8 cellular contexts compared by ENCODE assay signal in the genomic region with DNA sequence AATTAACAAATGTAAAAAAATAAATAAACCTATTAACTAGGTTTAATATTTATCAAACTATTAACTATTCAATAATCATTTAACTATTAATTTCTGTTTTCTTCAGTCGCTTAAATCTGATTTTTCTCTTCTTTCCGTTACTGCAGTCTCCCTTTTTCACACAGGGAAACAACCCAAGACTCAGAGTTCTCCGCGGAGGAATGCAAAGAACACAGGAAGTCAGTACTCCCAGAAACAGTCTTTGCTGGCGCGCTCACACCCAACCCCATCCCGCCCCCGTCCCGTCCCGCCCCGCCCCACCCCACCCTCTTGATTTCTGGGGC. TPM values are rescaled to one million over a fixed set of nuclear protein-coding genes. Genes with fewer than 3 reads are reported as not detected.
DNase-seq lines count a peak whose midpoint lies in the region; ATAC-seq and TF ChIP-seq lines count a peak whose summit lies in the region.

No MANE protein-coding gene starts in this region.

- peak overlapping the region; percentile 89 for H3K27ac Mint-ChIP-seq in activated CD4-positive, alpha-beta T cell treated with anti-CD3 and anti-CD28 coated beads for 36 hours
- H3K27ac Mint-ChIP-seq in activated naive CD8-positive, alpha-beta T cell treated with anti-CD3 and anti-CD28 coated beads, Interleukin-2, amount 50 U/mL, for 24 hours: peak overlapping the region; percentile 92

- peak overlapping the region; percentile 72 to 97 for H3K4me3 ChIP-seq in testis

- TF ChIP-seq CTCF in testis (IDR thresholded peaks at IDR 0.05): no peak

- no peaks in the 10 kb centered on the region for H3K9me3 ChIP-seq in testis

- DNase-seq in activated CD4-positive, alpha-beta T cell treated with anti-CD3 and anti-CD28 coated beads for 36 hours: no peak
- no peak for DNase-seq in activated CD4-positive, alpha-beta T cell treated with anti-CD3 and anti-CD28 coated beads for 1 hour
- no peak for DNase-seq in activated naive CD8-positive, alpha-beta T cell treated with anti-CD3 and anti-CD28 coated beads, Interleukin-2, amount 50 U/mL, for 24 hours
- DNase-seq in testis (no peak), HCEC 1CT (no peak)

- peaks cover 35% of the 10 kb centered on the region for H3K36me3 Mint-ChIP-seq in activated CD4-positive, alpha-beta T cell treated with anti-CD3 and anti-CD28 coated beads for 36 hours (ENCODE audit: low read depth)
- H3K36me3 Mint-ChIP-seq in activated naive CD8-positive, alpha-beta T cell treated with anti-CD3 and anti-CD28 coated beads, Interleukin-2, amount 50 U/mL, for 24 hours (ENCODE audit: low read depth): peaks cover 28% of the 10 kb centered on the region

- no peaks in the 10 kb centered on the region for H3K27me3 Mint-ChIP-seq in activated CD4-positive, alpha-beta T cell treated with anti-CD3 and anti-CD28 coated beads for 36 hours
- H3K27me3 Mint-ChIP-seq in activated naive CD8-positive, alpha-beta T cell treated with anti-CD3 and anti-CD28 coated beads, Interleukin-2, amount 50 U/mL, for 24 hours: no peaks in the 10 kb centered on the region

- intact Hi-C loops in activated CD4-positive, alpha-beta T cell treated with anti-CD3 and anti-CD28 coated beads for 36 hours (cut with DNase I, micrococcal nuclease): loop anchor here in 1 of 2 experiments (1.0 to 2.0 kb wide), 8 partner anchors 18 to 646 kb away; a partner anchor contains a TSS
- intact Hi-C loops in testis (cut with DNase I; ENCODE audit: low total_unique reads): no loop called here

- H3K27me3 ChIP-seq in layer of hippocampus (ENCODE audit: control insufficient read depth, insufficient read depth, low read length) (no peaks in the 10 kb centered on the region), testis (no peaks in the 10 kb centered on the region)

- H3K27ac ChIP-seq in layer of hippocampus (ENCODE audit: low read depth, low read length) (peak overlapping the region; percentile 73), testis (peak overlapping the region; percentile 65 to 84)

- H3K4me1 ChIP-seq in testis: peaks cover 13% of the 10 kb centered on the region

- ATAC-seq in activated CD4-positive, alpha-beta T cell treated with anti-CD3 and anti-CD28 coated beads for 36 hours: no peak
- no peak for ATAC-seq in activated naive CD8-positive, alpha-beta T cell treated with anti-CD3 and anti-CD28 coated beads, Interleukin-2, amount 50 U/mL, for 24 hours
- ATAC-seq in GM21390 (IDR thresholded peaks at IDR 0.05; ENCODE audit: unreplicated experiment): no peak
- no peak for ATAC-seq in GM19467 (IDR thresholded peaks at IDR 0.05; ENCODE audit: unreplicated experiment)

- H3K4me3 Mint-ChIP-seq in activated CD4-positive, alpha-beta T cell treated with anti-CD3 and anti-CD28 coated beads for 36 hours: peak overlapping the region; percentile 92
- H3K4me3 Mint-ChIP-seq in activated naive CD8-positive, alpha-beta T cell treated with anti-CD3 and anti-CD28 coated beads, Interleukin-2, amount 50 U/mL, for 24 hours: peak overlapping the region; percentile 93

- H3K36me3 ChIP-seq in testis (ENCODE audit: low read depth, missing control alignments): no peaks in the 10 kb centered on the region

- CTCF ChIA-PET in activated CD4-positive, alpha-beta T cell treated with anti-CD3 and anti-CD28 coated beads for 36 hours (lab: Charles Lee): interaction anchor here (0.6 to 1.9 kb wide), 3 partner anchors 18 to 380 kb away, joined by 3 to 11 read pairs (median 3); no protein-coding TSS in a partner anchor

- no peak for TF ChIP-seq POLR2A in testis (IDR thresholded peaks at IDR 0.05)

- no peaks in the 10 kb centered on the region for H3K9me3 Mint-ChIP-seq in activated CD4-positive, alpha-beta T cell treated with anti-CD3 and anti-CD28 coated beads for 36 hours (ENCODE audit: low read depth)
- no peaks in the 10 kb centered on the region for H3K9me3 Mint-ChIP-seq in activated naive CD8-positive, alpha-beta T cell treated with anti-CD3 and anti-CD28 coated beads, Interleukin-2, amount 50 U/mL, for 24 hours

- H3K4me1 Mint-ChIP-seq in activated CD4-positive, alpha-beta T cell treated with anti-CD3 and anti-CD28 coated beads for 36 hours: peaks cover 37% of the 10 kb centered on the region
- H3K4me1 Mint-ChIP-seq in activated naive CD8-positive, alpha-beta T cell treated with anti-CD3 and anti-CD28 coated beads, Interleukin-2, amount 50 U/mL, for 24 hours: peaks cover 22% of the 10 kb centered on the region

- 0 to 1% methylated on average over 9 to 11 of the region's 11 CpGs for WGBS in testis, 2 donors

- POLR2A ChIA-PET in activated CD4-positive, alpha-beta T cell treated with anti-CD3 and anti-CD28 coated beads for 36 hours (lab: Charles Lee): no interaction called here

RNA-seq across cellular contexts. Expression of a gene that starts 0.4 kb away (rescaled TPM):
- total RNA-seq in activated CD4-positive, alpha-beta T cell treated with anti-CD3 and anti-CD28 coated beads for 36 hours: 10 to 100 TPM; 89.3 to 90.0 TPM
- 10 to 100 TPM; 93.2 to 93.4 TPM for total RNA-seq in testis
- 68.9 TPM for polyA plus RNA-seq in testis (ENCODE audit: insufficient read depth, low read depth, low replicate concordance)

RNA-seq across cellular contexts. Expression of a gene that starts 9.7 kb away (rescaled TPM):
- under 1 TPM; 0.21 to 0.30 TPM for total RNA-seq in activated CD4-positive, alpha-beta T cell treated with anti-CD3 and anti-CD28 coated beads for 36 hours
- total RNA-seq in testis: under 1 TPM; 0.24 to 0.31 TPM
- not detected for polyA plus RNA-seq in testis (ENCODE audit: insufficient read depth, low read depth, low replicate concordance)

RNA-seq across cellular contexts. Expression of a gene that starts 34.1 kb away (rescaled TPM):
- total RNA-seq in activated CD4-positive, alpha-beta T cell treated with anti-CD3 and anti-CD28 coated beads for 36 hours: not detected
- total RNA-seq in testis: not detected
- 0.65 TPM for polyA plus RNA-seq in testis (ENCODE audit: insufficient read depth, low read depth, low replicate concordance)

RNA-seq across cellular contexts. Expression of a gene that starts 35.4 kb away (rescaled TPM):
- 1 to 10 TPM; 5.5 to 7.0 TPM for total RNA-seq in activated CD4-positive, alpha-beta T cell treated with anti-CD3 and anti-CD28 coated beads for 36 hours
- total RNA-seq in testis: 100 to 1,000 TPM in 1 of 2 donors, 10 to 100 TPM in 1; 98.4 to 106 TPM
- 85.6 TPM for polyA plus RNA-seq in testis (ENCODE audit: insufficient read depth, low read depth, low replicate concordance)

RNA-seq across cellular contexts. Expression of a gene that starts 40.6 kb away (rescaled TPM):
- not detected for total RNA-seq in activated CD4-positive, alpha-beta T cell treated with anti-CD3 and anti-CD28 coated beads for 36 hours
- total RNA-seq in testis: 100 to 1,000 TPM in 1 of 2 donors, 10 to 100 TPM in 1; 94.3 to 201 TPM
- 490 TPM for polyA plus RNA-seq in testis (ENCODE audit: insufficient read depth, low read depth, low replicate concordance)
